15 cellular contexts compared by ENCODE assay signal in the genomic region with DNA sequence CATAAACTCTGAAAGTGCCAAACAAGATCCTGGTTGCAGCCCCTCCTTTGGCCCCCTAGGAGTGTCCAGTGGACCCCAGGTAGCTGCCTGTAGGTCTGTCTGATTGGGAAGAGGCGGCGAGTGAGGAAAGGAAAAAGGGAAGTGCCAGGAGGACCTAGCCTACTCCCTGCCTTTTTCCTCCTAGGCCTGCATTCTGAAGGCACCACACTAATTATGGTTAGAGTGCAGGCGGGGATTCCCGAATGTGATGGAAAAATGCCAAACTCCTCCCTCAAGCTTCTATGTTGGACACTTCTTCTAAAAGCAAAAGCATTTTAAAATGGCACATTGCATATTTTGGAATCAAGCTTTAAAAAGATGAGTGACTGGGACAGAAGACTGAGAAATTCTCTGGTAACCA.
DNase-seq lines count a peak whose midpoint lies in the region; ATAC-seq and TF ChIP-seq lines count a peak whose summit lies in the region.
"Had no signal": no experiment of that assay in that cellular context is flagged by ENCODE, and none has a peak within 500 bp of the region (broad histone marks: within the 10 kb centered on the region; RNA-seq: fewer than 3 reads in every experiment).

No MANE protein-coding gene starts in this region.

- H3K4me1 ChIP-seq in colonic mucosa (no peaks in the 10 kb centered on the region), mucosa of stomach (ENCODE audit: control insufficient read depth, insufficient read depth, low read length) (peaks cover 12% of the 10 kb centered on the region), thyroid gland (peaks cover 0 to 3% of the 10 kb centered on the region in 2 donors), mesenchymal stem cell (ENCODE audit: control insufficient read depth, insufficient read depth, low read depth, low read length) (no peaks in the 10 kb centered on the region)
- H3K4me1 ChIP-seq: Caco-2 had no signal

- H3K27ac ChIP-seq in colonic mucosa: peak overlapping the region; percentile 70
- no peak overlapping the region for H3K27ac ChIP-seq in thyroid gland
- H3K27ac ChIP-seq in mesenchymal stem cell (ENCODE audit: low read length, poor library complexity, severe bottlenecking): no peak overlapping the region
- H3K27ac ChIP-seq: adrenal gland had no signal

- no peak overlapping the region for H2BK5ac ChIP-seq in mesenchymal stem cell (ENCODE audit: low read depth, low read length, poor library complexity, severe bottlenecking)

- intact Hi-C loops in colonic mucosa (cut with DNase I): no loop called here
- intact Hi-C loops in thyroid gland (cut with DNase I): no loop called here

- H3K9ac ChIP-seq in colonic mucosa (ENCODE audit: low read depth in 2 of 2, low read length in 2 of 2): peak overlapping the region in 1 of 2 donors; percentile 70
- H3K9ac ChIP-seq in mucosa of stomach (ENCODE audit: low read length): peak overlapping the region; percentile 30
- no peak overlapping the region for H3K9ac ChIP-seq in mesenchymal stem cell (ENCODE audit: low read length)

- H4K8ac ChIP-seq in mesenchymal stem cell (ENCODE audit: low read length): no peak overlapping the region

- no peak overlapping the region for H2BK15ac ChIP-seq in mesenchymal stem cell (ENCODE audit: low read depth, poor library complexity, severe bottlenecking)

- H2AFZ ChIP-seq in mesenchymal stem cell (ENCODE audit: low read depth, low read length): no peak overlapping the region

- H2AK5ac ChIP-seq in mesenchymal stem cell (ENCODE audit: low read length, severe bottlenecking): no peak overlapping the region

- no peak overlapping the region for H2BK120ac ChIP-seq in mesenchymal stem cell (ENCODE audit: low read depth, low read length)

- TF ChIP-seq CTCF in colonic mucosa (IDR thresholded peaks at IDR 0.05): no peak
- no peak for TF ChIP-seq CTCF in thyroid gland (IDR thresholded peaks at IDR 0.05)

- no peak overlapping the region for H3K14ac ChIP-seq in mesenchymal stem cell (ENCODE audit: low read length in 2 of 2)

- H3K36me3 ChIP-seq in colonic mucosa (no peaks in the 10 kb centered on the region), mucosa of stomach (ENCODE audit: control insufficient read depth, insufficient read depth, low read length) (no peaks in the 10 kb centered on the region), thyroid gland (no peaks in the 10 kb centered on the region), mesenchymal stem cell (ENCODE audit: control insufficient read depth in 1 of 2, insufficient read depth in 2 of 2, low read depth in 1 of 2, low read length in 2 of 2) (peaks cover 0 to 2% of the 10 kb centered on the region in 2 experiments)
- H3K36me3 ChIP-seq: adrenal gland had no signal

- H3K27me3 ChIP-seq in colonic mucosa: no peaks in the 10 kb centered on the region
- H3K27me3 ChIP-seq in mucosa of stomach (ENCODE audit: control insufficient read depth, insufficient read depth, low read length): no peaks in the 10 kb centered on the region
- H3K27me3 ChIP-seq in thyroid gland: no peaks in the 10 kb centered on the region
- no peaks in the 10 kb centered on the region for H3K27me3 ChIP-seq in mesenchymal stem cell (ENCODE audit: control insufficient read depth in 1 of 2, insufficient read depth in 1 of 2, low read length in 2 of 2)
- H3K27me3 ChIP-seq: adrenal gland had no signal

- no peaks in the 10 kb centered on the region for H3K79me1 ChIP-seq in mesenchymal stem cell (replicated peaks; ENCODE audit: low read length, poor library complexity, severe bottlenecking)

- no peak overlapping the region for H4K91ac ChIP-seq in mesenchymal stem cell (ENCODE audit: low read length)

- H3K23ac ChIP-seq in mesenchymal stem cell (ENCODE audit: low read length in 2 of 2): no peak overlapping the region

- DNase-seq in Daoy (ENCODE audit: low read depth) (peak; percentile 76), NCI-H226 (peak; percentile 16), colonic mucosa (peak; percentile 54), thyroid gland (no peak), mesenchymal stem cell (no peak), medulla oblongata (ENCODE audit: extremely low spot score) (no peak)
- DNase-seq: Caco-2; endodermal cell; NK-92 treated with Interleukin-12 subunit alpha and Interleukin-12 subunit beta, amount 100 ng/mL, for 24 hours; stimulated activated CD4-positive, alpha-beta T cell treated with anti-CD3 and anti-CD28 coated beads, Interleukin-2, amount 100 ng/mL, for 24 hours; stimulated activated naive CD8-positive, alpha-beta T cell treated with anti-CD3 and anti-CD28 coated beads, Interleukin-15, amount 100 ng/mL, for 72 hours; T-helper 2 cell had no signal

- H3K9me3 ChIP-seq in colonic mucosa (no peaks in the 10 kb centered on the region), mucosa of stomach (ENCODE audit: control insufficient read depth, low read length) (no peaks in the 10 kb centered on the region), thyroid gland (no peaks in the 10 kb centered on the region), mesenchymal stem cell (ENCODE audit: control insufficient read depth, low read length) (no peaks in the 10 kb centered on the region)
- H3K9me3 ChIP-seq: adrenal gland, Caco-2 had no signal

- no peak overlapping the region for H2BK12ac ChIP-seq in mesenchymal stem cell (ENCODE audit: low read length in 2 of 2)

- WGBS in thyroid gland, 2 donors: 51 to 68% methylated on average over 4 of the region's 4 CpGs
- WGBS in mesenchymal stem cell: 100% methylated on average over 3 of the region's 4 CpGs

- H3K18ac ChIP-seq in mesenchymal stem cell (ENCODE audit: low read depth in 1 of 2, low read length in 2 of 2): no peak overlapping the region

- H3K4me2 ChIP-seq in mesenchymal stem cell (ENCODE audit: low read length, poor library complexity, severe bottlenecking): no peak overlapping the region

- H3K4ac ChIP-seq in mesenchymal stem cell (ENCODE audit: low read depth in 1 of 2, low read length in 2 of 2): no peak overlapping the region

- no peak overlapping the region for H3K4me3 ChIP-seq in colonic mucosa
- H3K4me3 ChIP-seq in mucosa of stomach (ENCODE audit: low read length): peak overlapping the region; percentile 20
- no peak overlapping the region for H3K4me3 ChIP-seq in thyroid gland (replicated peaks in 1 of 3)
- H3K4me3 ChIP-seq in mesenchymal stem cell (ENCODE audit: insufficient read depth in 1 of 2, low read depth in 1 of 2, low read length in 2 of 2): no peak overlapping the region
- H3K4me3 ChIP-seq: adrenal gland had no signal

- no peak for ATAC-seq in GM21423 (IDR thresholded peaks at IDR 0.05; ENCODE audit: unreplicated experiment)
- ATAC-seq: stimulated activated naive CD8-positive, alpha-beta T cell treated with anti-CD3 and anti-CD28 coated beads, Interleukin-15, amount 100 ng/mL, for 72 hours had no signal

- no peak for TF ChIP-seq POLR2A in thyroid gland (IDR thresholded peaks at IDR 0.05)

Comparison
In these comparisons a context has a peak if more than half of its experiments do, and no peak if none do; other contexts are left out.
1. DNase-seq: peak in Daoy (single experiment), NCI-H226 (single experiment) and colonic mucosa (single experiment); none in thyroid gland (0 of 2), mesenchymal stem cell (single experiment) and medulla oblongata (single experiment).